ENCODE assay signal across 2 cellular contexts in the genomic region with DNA sequence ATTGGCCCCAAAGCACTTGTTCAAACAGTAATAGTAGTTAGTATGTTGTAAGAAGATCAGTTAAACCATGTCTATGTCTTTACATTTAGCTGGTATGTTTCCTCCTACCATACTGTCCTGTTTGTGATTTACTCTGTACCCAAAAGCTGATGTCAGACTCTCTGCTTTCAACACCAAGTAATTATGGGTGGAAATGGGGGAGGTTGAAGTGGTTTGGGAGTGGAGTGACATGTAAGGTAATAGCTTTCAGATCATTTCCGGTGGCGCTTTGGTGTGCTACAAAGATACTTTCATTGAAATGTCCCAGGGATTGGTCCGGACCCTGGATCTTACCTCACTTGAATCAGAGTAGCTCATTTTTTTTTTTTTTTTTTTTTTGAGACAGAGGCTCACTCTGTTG.
A peak's percentile ranks its signal among the peaks of the same experiment; 100 is the strongest.
TF ChIP-seq lines count a peak whose summit lies in the region.

No MANE protein-coding gene starts in this region.

TF ChIP-seq in HEK293, 187 proteins besides CTCF, POLR2A, EP300 and RAD21 (continued from another document and continues in another):
- TF ChIP-seq ZNF138 (tag by site-specific recombination; IDR thresholded peaks at IDR 0.05; ENCODE audit: borderline replicate concordance) (no peak), SCRT1 (tag by site-specific recombination; IDR thresholded peaks at IDR 0.05; ENCODE audit: borderline replicate concordance) (no peak), ZNF221 (tag by site-specific recombination; IDR thresholded peaks at IDR 0.05; ENCODE audit: borderline replicate concordance) (no peak), PRDM1 (tag by site-specific recombination; IDR thresholded peaks at IDR 0.05) (no peak), ZNF600 (tag by site-specific recombination; IDR thresholded peaks at IDR 0.05) (peak; percentile 37; the same call in 1 of the 2 replicates), WT1 (tag by site-specific recombination; IDR thresholded peaks at IDR 0.05) (peak; percentile 80), ZEB2 (tag by site-specific recombination; IDR thresholded peaks at IDR 0.05) (no peak), ZNF449 (tag by site-specific recombination; IDR thresholded peaks at IDR 0.05) (no peak), ZNF792 (tag by site-specific recombination; IDR thresholded peaks at IDR 0.05) (no peak), ZNF610 (tag by site-specific recombination; IDR thresholded peaks at IDR 0.05; ENCODE audit: borderline replicate concordance) (no peak), AEBP2 (tag by site-specific recombination; IDR thresholded peaks at IDR 0.05; ENCODE audit: borderline replicate concordance) (no peak), ZXDB (tag by site-specific recombination; IDR thresholded peaks at IDR 0.05) (peak; percentile 42; the same call in 1 of the 2 replicates), ZNF433 (tag by site-specific recombination; IDR thresholded peaks at IDR 0.05; ENCODE audit: low read depth) (no peak), ZNF629 (tag by site-specific recombination; IDR thresholded peaks at IDR 0.05) (peak; percentile 66), ZNF112 (tag by site-specific recombination; IDR thresholded peaks at IDR 0.05) (no peak), OSR2 (tag by site-specific recombination; IDR thresholded peaks at IDR 0.05) (0 out of 2 replicates have a peak, but pooled peaks have one; percentile 32), ZNF133 (tag by site-specific recombination; IDR thresholded peaks at IDR 0.05) (no peak), KLF16 (tag by site-specific recombination; IDR thresholded peaks at IDR 0.05) (no peak), ZNF155 (tag by site-specific recombination; IDR thresholded peaks at IDR 0.05) (no peak), PRDM10 (tag by site-specific recombination; IDR thresholded peaks at IDR 0.05) (peak; percentile 61), ZSCAN23 (tag by site-specific recombination; IDR thresholded peaks at IDR 0.05) (no peak), ZNF623 (tag by site-specific recombination; IDR thresholded peaks at IDR 0.05) (no peak), ZNF510 (tag by site-specific recombination; IDR thresholded peaks at IDR 0.05; ENCODE audit: insufficient replicate concordance) (no peak)
- TF ChIP-seq, protein P1, sequence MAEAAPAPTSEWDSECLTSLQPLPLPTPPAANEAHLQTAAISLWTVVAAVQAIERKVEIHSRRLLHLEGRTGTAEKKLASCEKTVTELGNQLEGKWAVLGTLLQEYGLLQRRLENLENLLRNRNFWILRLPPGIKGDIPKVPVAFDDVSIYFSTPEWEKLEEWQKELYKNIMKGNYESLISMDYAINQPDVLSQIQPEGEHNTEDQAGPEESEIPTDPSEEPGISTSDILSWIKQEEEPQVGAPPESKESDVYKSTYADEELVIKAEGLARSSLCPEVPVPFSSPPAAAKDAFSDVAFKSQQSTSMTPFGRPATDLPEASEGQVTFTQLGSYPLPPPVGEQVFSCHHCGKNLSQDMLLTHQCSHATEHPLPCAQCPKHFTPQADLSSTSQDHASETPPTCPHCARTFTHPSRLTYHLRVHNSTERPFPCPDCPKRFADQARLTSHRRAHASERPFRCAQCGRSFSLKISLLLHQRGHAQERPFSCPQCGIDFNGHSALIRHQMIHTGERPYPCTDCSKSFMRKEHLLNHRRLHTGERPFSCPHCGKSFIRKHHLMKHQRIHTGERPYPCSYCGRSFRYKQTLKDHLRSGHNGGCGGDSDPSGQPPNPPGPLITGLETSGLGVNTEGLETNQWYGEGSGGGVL (tag by site-specific recombination; IDR thresholded peaks at IDR 0.05) = peak; percentile 89

TF ChIP-seq in K562, 482 proteins besides CTCF, POLR2A, EP300 and RAD21 (continued from another document):
- TF ChIP-seq, protein P2, sequence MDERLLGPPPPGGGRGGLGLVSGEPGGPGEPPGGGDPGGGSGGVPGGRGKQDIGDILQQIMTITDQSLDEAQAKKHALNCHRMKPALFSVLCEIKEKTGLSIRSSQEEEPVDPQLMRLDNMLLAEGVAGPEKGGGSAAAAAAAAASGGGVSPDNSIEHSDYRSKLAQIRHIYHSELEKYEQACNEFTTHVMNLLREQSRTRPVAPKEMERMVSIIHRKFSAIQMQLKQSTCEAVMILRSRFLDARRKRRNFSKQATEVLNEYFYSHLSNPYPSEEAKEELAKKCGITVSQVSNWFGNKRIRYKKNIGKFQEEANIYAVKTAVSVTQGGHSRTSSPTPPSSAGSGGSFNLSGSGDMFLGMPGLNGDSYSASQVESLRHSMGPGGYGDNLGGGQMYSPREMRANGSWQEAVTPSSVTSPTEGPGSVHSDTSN (CRISPR knock-in tag; IDR thresholded peaks at IDR 0.05; ENCODE audit: low read depth) = no peak
- TF ChIP-seq, protein P2 (tag; conservative IDR thresholded peaks at IDR 0.05; ENCODE audit: low read depth) = peak; percentile 56
- TF ChIP-seq GABPA (tag; conservative IDR thresholded peaks at IDR 0.05; ENCODE audit: low read depth) = peak; percentile 52
TF ChIP-seq in K562: peak in this region for 4.
